ENCODE assay signal across 1 cellular context in genomic region chr5:93588586-93589347, GRCh38.
TF ChIP-seq lines count a peak whose summit lies in the region.

No MANE protein-coding gene starts in this region.

TF ChIP-seq in H1, 55 proteins besides CTCF, POLR2A, EP300 and RAD21:
- TF ChIP-seq TAF1 (IDR thresholded peaks at IDR 0.05; ENCODE audit: low read depth, low read length) (no peak), TEAD4 (IDR thresholded peaks at IDR 0.05; ENCODE audit: low read depth, low read length) (no peak), CBX8 (IDR thresholded peaks at IDR 0.05; ENCODE audit: borderline replicate concordance, low read depth, low read length) (peak; percentile 88), RNF2 (IDR thresholded peaks at IDR 0.05; ENCODE audit: borderline replicate concordance, low read depth, low read length, missing control alignments, poor library complexity, severe bottlenecking) (peak; percentile 75), SIN3A (conservative IDR thresholded peaks at IDR 0.05 in 1 of 2, IDR thresholded peaks at IDR 0.05 in 1 of 2; ENCODE audit: low read depth in 1 of 2, low read length in 2 of 2) (no peak), KDM1A (IDR thresholded peaks at IDR 0.05; ENCODE audit: borderline replicate concordance, low read length) (no peak), EZH2 (IDR thresholded peaks at IDR 0.05; ENCODE audit: low read depth, low read length, severe bottlenecking) (peak; percentile 75), SUZ12 (IDR thresholded peaks at IDR 0.05; ENCODE audit: low read length) (peak; percentile 85), TCF12 (IDR thresholded peaks at IDR 0.05; ENCODE audit: low read depth, low read length) (0 out of 2 replicates have a peak, but pooled peaks have one; percentile 7)
